7 cellular contexts compared by ENCODE assay signal in the genomic region with DNA sequence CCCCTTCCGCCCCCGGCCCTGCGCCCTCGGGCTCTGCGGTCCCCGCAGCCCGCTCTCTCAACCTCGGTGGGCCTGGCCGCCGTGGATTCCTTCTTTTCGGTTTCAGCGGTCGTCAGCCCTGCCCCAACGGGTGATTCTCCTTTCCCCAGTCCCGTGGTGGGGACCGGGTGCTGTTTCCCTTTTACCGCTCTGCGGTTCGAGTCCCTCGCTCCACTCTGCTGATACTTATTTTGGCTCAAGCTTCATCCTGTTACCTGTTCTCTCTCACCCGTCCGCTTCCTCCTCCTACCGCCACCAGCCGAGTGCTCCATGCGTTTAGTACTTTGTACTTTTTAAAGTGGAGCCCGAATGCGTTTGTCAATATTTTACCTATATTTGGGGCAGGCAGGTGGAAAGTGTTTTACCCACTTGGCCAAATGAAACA. TPM values are rescaled to one million over a fixed set of nuclear protein-coding genes. Genes with fewer than 3 reads are reported as not detected.
DNase-seq lines count a peak whose midpoint lies in the region; ATAC-seq and TF ChIP-seq lines count a peak whose summit lies in the region.

No MANE protein-coding gene starts in this region.

- peak overlapping the region; percentile 87 for H3K4me3 Mint-ChIP-seq in chondrocyte (ENCODE audit: unreplicated experiment)

- H3K27ac ChIP-seq in PC-9 (peak overlapping the region; percentile 91), mesodermal cell (ENCODE audit: low read depth, low read length, severe bottlenecking) (peak overlapping the region; percentile 100)

- peak overlapping the region; percentile 80 for H2AFZ ChIP-seq in PC-9

- DNase-seq in H7, result no peak
- no peak for DNase-seq in PC-9
- DNase-seq in chondrocyte (ENCODE audit: low spot score), result no peak
- DNase-seq in T-helper 9 cell, result no peak

- intact Hi-C loops in PC-9 (cut with micrococcal nuclease; ENCODE audit: unreplicated experiment), result loop anchor here (5.0 to 10.0 kb wide), 4 partner anchors 344 to 1476 kb away; partner anchors contain the start of genes FAM111A and TNKS1BP1

- no peak for ATAC-seq in HG02981 (IDR thresholded peaks at IDR 0.05; ENCODE audit: unreplicated experiment)

- 0 to 1% methylated on average over 17 to 20 of the region's 27 CpGs for WGBS in mesodermal cell (ENCODE audit: insufficient coverage in 2 of 2), 2 experiments

- peaks cover 54% of the 10 kb centered on the region for H3K79me2 ChIP-seq in PC-9 (ENCODE audit: low read depth)

- H3K9me2 ChIP-seq in PC-9 (ENCODE audit: insufficient read depth), result no peaks in the 10 kb centered on the region

- peaks cover 7% of the 10 kb centered on the region for H4K20me1 ChIP-seq in PC-9 (ENCODE audit: insufficient read depth)

- no peaks in the 10 kb centered on the region for H3K9me3 ChIP-seq in PC-9 (ENCODE audit: insufficient read depth, low read depth)
- no peaks in the 10 kb centered on the region for H3K9me3 ChIP-seq in mesodermal cell (ENCODE audit: control insufficient read depth, low read length)

- H3K27me3 ChIP-seq in H7 (ENCODE audit: control insufficient read depth, insufficient read depth, low read length) (no peaks in the 10 kb centered on the region), PC-9 (ENCODE audit: insufficient read depth, low read depth) (no peaks in the 10 kb centered on the region)

- H3K4me2 ChIP-seq in PC-9, result peak overlapping the region; percentile 88

- POLR2A ChIA-PET in PC-9 (lab: Charles Lee; ENCODE audit: unreplicated experiment), result no interaction called here

- H3K27ac Mint-ChIP-seq in chondrocyte (ENCODE audit: unreplicated experiment), result peak overlapping the region; percentile 100

- H3K27me3 Mint-ChIP-seq in chondrocyte (ENCODE audit: low read depth), result no peaks in the 10 kb centered on the region

- H3F3A ChIP-seq in PC-9 (ENCODE audit: insufficient read depth, low read depth), result peaks cover 26% of the 10 kb centered on the region

- peaks cover 6% of the 10 kb centered on the region for H3K36me3 ChIP-seq in H7 (replicated peaks; ENCODE audit: control insufficient read depth, insufficient read depth, low read length)
- H3K36me3 ChIP-seq in PC-9 (ENCODE audit: low read depth), result peaks cover 16% of the 10 kb centered on the region
- peaks cover 33% of the 10 kb centered on the region for H3K36me3 ChIP-seq in mesodermal cell (ENCODE audit: control insufficient read depth, insufficient read depth, low read length)

- H3K36me3 Mint-ChIP-seq in chondrocyte (ENCODE audit: low read depth), result peaks cover 8% of the 10 kb centered on the region

- no peaks in the 10 kb centered on the region for H3K9me3 Mint-ChIP-seq in chondrocyte (ENCODE audit: low read depth)

- peaks cover 24% of the 10 kb centered on the region for H3K4me1 Mint-ChIP-seq in chondrocyte (ENCODE audit: low read depth)

- TF ChIP-seq CTCF in GM12875 (IDR thresholded peaks at IDR 0.05; ENCODE audit: borderline replicate concordance, insufficient read depth, low read depth, low read length) (no peak), PC-9 (conservative IDR thresholded peaks at IDR 0.05) (no peak), chondrocyte (IDR thresholded peaks at IDR 0.05) (no peak)

- CTCF ChIA-PET in PC-9 (lab: Charles Lee), result no interaction called here

- peaks cover 26% of the 10 kb centered on the region for H3K4me1 ChIP-seq in PC-9 (replicated peaks; ENCODE audit: insufficient read depth)
- H3K4me1 ChIP-seq in mesodermal cell (ENCODE audit: control insufficient read depth, insufficient read depth, low read length, poor library complexity, severe bottlenecking), result peaks cover 7% of the 10 kb centered on the region

- H3K4me3 ChIP-seq in GM12875 (ENCODE audit: low read depth, low read length), result peak overlapping the region; percentile 92
- peak overlapping the region; percentile 96 for H3K4me3 ChIP-seq in H7 (ENCODE audit: insufficient read depth, low read depth, low read length)
- peak overlapping the region; percentile 84 for H3K4me3 ChIP-seq in PC-9
- H3K4me3 ChIP-seq in mesodermal cell (ENCODE audit: extremely low read depth, insufficient read depth, low read length, poor library complexity, severe bottlenecking), result peak overlapping the region; percentile 99

- BruUV-seq in PC-9 (replicated peaks; lab: Mats Ljungman, UMichigan), result TSS peak; percentile 34

RNA-seq across cellular contexts. Expression of gene ZDHHC5, which starts 0.6 kb away (rescaled TPM):
- total RNA-seq in H7 (2014; rRNA removed; shearing (Covaris generic)), result 26.7 and 28.6 TPM in 2 replicates
- total RNA-seq in PC-9 (2021), result 94.2 and 101 TPM in 2 replicates
- total RNA-seq in chondrocyte, result 57.4 to 60.3 TPM (median 59.2 TPM) in 3 replicates
- polyA plus RNA-seq in mesodermal cell (2013, experiment 1 of 2), result 40.3 TPM
- 40.4 TPM for polyA plus RNA-seq in mesodermal cell (2013, experiment 2 of 2)

RNA-seq across cellular contexts. Expression of gene CLP1, which starts 10.9 kb away (rescaled TPM):
- total RNA-seq in H7 (2014; rRNA removed; shearing (Covaris generic)), result 26.4 and 33.4 TPM in 2 replicates
- total RNA-seq in PC-9 (2021) (23.4 and 24.2 TPM in 2 replicates), chondrocyte (12.2 to 14.9 TPM (median 13.8 TPM) in 3 replicates)
- polyA plus RNA-seq in mesodermal cell (2013, experiment 1 of 2), result 15.9 TPM
- polyA plus RNA-seq in mesodermal cell (2013, experiment 2 of 2), result 16.3 TPM

RNA-seq across cellular contexts. Expression of gene YPEL4, which starts 18.8 kb away (rescaled TPM):
- not detected in 2 replicates for total RNA-seq in H7 (2014; rRNA removed; shearing (Covaris generic))
- 0.48 and 0.98 TPM in 2 replicates for total RNA-seq in PC-9 (2021)
- total RNA-seq in chondrocyte, result 0.41 TPM in 1 of 3 replicates, not detected in the others
- 1.2 TPM for polyA plus RNA-seq in mesodermal cell (2013, experiment 1 of 2)
- 0.96 TPM for polyA plus RNA-seq in mesodermal cell (2013, experiment 2 of 2)

RNA-seq across cellular contexts. Expression of gene MED19, which starts 43.5 kb away (rescaled TPM):
- total RNA-seq in H7 (2014; rRNA removed; shearing (Covaris generic)), result 17.9 and 19.1 TPM in 2 replicates
- total RNA-seq in PC-9 (2021) (25.3 and 26.9 TPM in 2 replicates), chondrocyte (18.9 to 20.0 TPM (median 19.4 TPM) in 3 replicates)
- 21.6 TPM for polyA plus RNA-seq in mesodermal cell (2013, experiment 1 of 2)
- 23.4 TPM for polyA plus RNA-seq in mesodermal cell (2013, experiment 2 of 2)

RNA-seq across cellular contexts. Expression of gene TMX2, which starts 43.9 kb away (rescaled TPM):
- total RNA-seq in H7 (2014; rRNA removed; shearing (Covaris generic)), result 75.3 and 93.9 TPM in 2 replicates
- total RNA-seq in PC-9 (2021) (124 and 138 TPM in 2 replicates), chondrocyte (58.6 to 77.7 TPM (median 59.5 TPM) in 3 replicates)
- 49.9 TPM for polyA plus RNA-seq in mesodermal cell (2013, experiment 1 of 2)
- polyA plus RNA-seq in mesodermal cell (2013, experiment 2 of 2), result 47.1 TPM
